ENCODE assay signal across 27 cellular contexts in genomic region chr10:98676895-98677294, GRCh38.
DNase-seq lines count a peak whose midpoint lies in the region; FAIRE-seq and TF ChIP-seq lines count a peak whose summit lies in the region.
"Had no signal": no experiment of that assay in that cellular context is flagged by ENCODE, and none has a peak within 500 bp of the region (broad histone marks: within the 10 kb centered on the region; RNA-seq: fewer than 3 reads in every experiment).

No MANE protein-coding gene starts in this region.

- no peaks in the 10 kb centered on the region for H3K36me3 ChIP-seq in H1 (ENCODE audit: control insufficient read depth in 2 of 4, insufficient read depth in 4 of 4, low read length in 3 of 4)
- H3K36me3 ChIP-seq in SK-N-SH (replicated peaks in 1 of 2; ENCODE audit: control insufficient read depth in 1 of 2, insufficient read depth in 2 of 2, low read length in 1 of 2): no peaks in the 10 kb centered on the region
- H3K36me3 ChIP-seq: esophagus muscularis mucosa, HAP-1, spleen, tibial artery, WERI-Rb-1 had no signal

- no peak for TF ChIP-seq EP300 in H1 (IDR thresholded peaks at IDR 0.05; ENCODE audit: borderline replicate concordance in 1 of 2, low read depth in 2 of 2, low read length in 2 of 2)
- no peak for TF ChIP-seq EP300 in SK-N-SH (IDR thresholded peaks at IDR 0.05; ENCODE audit: borderline replicate concordance in 1 of 2, low read depth in 1 of 2, low read length in 1 of 2)

- peaks cover 42% of the 10 kb centered on the region for H3K4me1 Mint-ChIP-seq in nephron progenitor cell
- H3K4me1 Mint-ChIP-seq: activated naive CD8-positive, alpha-beta T cell treated with anti-CD3 and anti-CD28 coated beads, Interleukin-2, amount 10 ng/mL, durations not matched to agents 7 days and 5 days; activated T-helper 17 cell treated with anti-CD3 and anti-CD28 coated beads, Interleukin-2, amount 50 U/mL, for 72 hours had no signal

- no peak overlapping the region for H2BK20ac ChIP-seq in H1 (ENCODE audit: low read length)

- no peak overlapping the region for H2BK15ac ChIP-seq in H1 (ENCODE audit: low read length)

- H3K4me2 ChIP-seq in H1 (ENCODE audit: insufficient read depth in 1 of 2, low read depth in 2 of 2, low read length in 2 of 2): no peak overlapping the region
- no peak overlapping the region for H3K4me2 ChIP-seq in SK-N-SH

- H3K9me3 Mint-ChIP-seq in nephron progenitor cell: peaks cover 4% of the 10 kb centered on the region
- H3K9me3 Mint-ChIP-seq: activated naive CD8-positive, alpha-beta T cell treated with anti-CD3 and anti-CD28 coated beads, Interleukin-2, amount 10 ng/mL, durations not matched to agents 7 days and 5 days; activated T-helper 17 cell treated with anti-CD3 and anti-CD28 coated beads, Interleukin-2, amount 50 U/mL, for 72 hours; stimulated activated naive CD8-positive, alpha-beta T cell treated with anti-CD3 and anti-CD28 coated beads, Interleukin-15, Interleukin-2, amounts not matched to agents 100 ng/mL and 50 ng/mL, for 24 hours had no signal

- no peak overlapping the region for H4K91ac ChIP-seq in H1 (replicated peaks; ENCODE audit: insufficient read length, low read length)

- no peaks in the 10 kb centered on the region for H4K20me1 ChIP-seq in H1 (replicated peaks in 1 of 2; ENCODE audit: control insufficient read depth in 1 of 2, insufficient read depth in 2 of 2, low read length in 2 of 2)
- no peaks in the 10 kb centered on the region for H4K20me1 ChIP-seq in SK-N-SH (ENCODE audit: insufficient read depth)

- peak in 2 of 3 experiments; percentile 33 to 41; a peak in 2 of 4 replicates for TF ChIP-seq CTCF in H1 (IDR thresholded peaks at IDR 0.05; ENCODE audit: control extremely low read depth in 1 of 3, insufficient read depth in 1 of 3, low read depth in 1 of 3, low read length in 3 of 3)
- TF ChIP-seq CTCF in nephron progenitor cell (IDR thresholded peaks at IDR 0.05): peak; percentile 19
- TF ChIP-seq CTCF in SK-N-SH (IDR thresholded peaks at IDR 0.05): no peak

- CTCF ChIA-PET in H1 (lab: Charles Lee; ENCODE audit: partially characterized antibody): interaction anchor here (0.9 to 2.5 kb wide), 10 partner anchors 10 to 251 kb away, joined by 3 to 7 read pairs (median 4); no protein-coding TSS in a partner anchor
- CTCF ChIA-PET in SK-N-SH (lab: Yijun Ruan, JAX): interaction anchor here (0.7 to 1.2 kb wide), 2 partner anchors 211 to 498 kb away, joined by 3 read pairs; no protein-coding TSS in a partner anchor

- H3K27me3 Mint-ChIP-seq in nephron progenitor cell (ENCODE audit: low read depth, poor library complexity): peaks cover 4% of the 10 kb centered on the region

- peaks cover 0 to 4% (median 0%) of the 10 kb centered on the region in 4 experiments; a peak in 2 of 7 replicates for H3K4me1 ChIP-seq in H1 (replicated peaks in 1 of 4; ENCODE audit: control insufficient read depth in 3 of 4, insufficient read depth in 4 of 4, low read length in 3 of 4)
- H3K4me1 ChIP-seq in SK-N-SH (ENCODE audit: control insufficient read depth in 1 of 2, insufficient read depth in 2 of 2, low read depth in 1 of 2, low read length in 1 of 2): no peaks in the 10 kb centered on the region
- H3K4me1 ChIP-seq: HAP-1, spleen, tibial artery had no signal

- no peak overlapping the region for H2BK12ac ChIP-seq in H1 (ENCODE audit: low read depth, low read length)

- no peak overlapping the region for H4K8ac ChIP-seq in H1 (ENCODE audit: extremely low read depth, insufficient read depth, low read length)

- H3K23ac ChIP-seq in H1 (ENCODE audit: insufficient read length): no peak overlapping the region

- no peak overlapping the region for H3K14ac ChIP-seq in H1 (ENCODE audit: insufficient read length)

- no peak overlapping the region for H3K27ac Mint-ChIP-seq in nephron progenitor cell
- H3K27ac Mint-ChIP-seq: activated naive CD8-positive, alpha-beta T cell treated with anti-CD3 and anti-CD28 coated beads, Interleukin-2, amount 10 ng/mL, durations not matched to agents 7 days and 5 days; activated T-helper 17 cell treated with anti-CD3 and anti-CD28 coated beads, Interleukin-2, amount 50 U/mL, for 72 hours; stimulated activated naive CD8-positive, alpha-beta T cell treated with anti-CD3 and anti-CD28 coated beads, Interleukin-15, Interleukin-2, amounts not matched to agents 100 ng/mL and 50 ng/mL, for 24 hours had no signal

- H3K9me3 ChIP-seq in H1 (ENCODE audit: insufficient read depth in 2 of 2, low read depth in 1 of 2, low read length in 1 of 2) (no peaks in the 10 kb centered on the region), SK-N-SH (no peaks in the 10 kb centered on the region)
- H3K9me3 ChIP-seq: esophagus muscularis mucosa, HAP-1, spleen, tibial artery had no signal

- no peaks in the 10 kb centered on the region for H3K9me2 ChIP-seq in SK-N-SH

- H3K4me3 ChIP-seq in H1 (ENCODE audit: extremely low read depth in 1 of 4, insufficient read depth in 2 of 4, low read depth in 3 of 4, low read length in 4 of 4) (no peak overlapping the region), SK-N-SH (ENCODE audit: low read depth in 2 of 2, low read length in 1 of 2) (no peak overlapping the region)
- H3K4me3 ChIP-seq: esophagus muscularis mucosa, HAP-1, spleen, tibial artery had no signal

- POLR2A ChIA-PET in H1 (lab: Charles Lee; ENCODE audit: partially characterized antibody) (no interaction called here), SK-N-SH (lab: Yijun Ruan, JAX) (no interaction called here)

- H3F3A ChIP-seq in SK-N-SH (replicated peaks; ENCODE audit: insufficient read depth): no peaks in the 10 kb centered on the region

- H3K79me1 ChIP-seq in H1 (ENCODE audit: low read depth, low read length): no peaks in the 10 kb centered on the region

- no peak overlapping the region for H3K4me3 Mint-ChIP-seq in nephron progenitor cell
- H3K4me3 Mint-ChIP-seq: activated naive CD8-positive, alpha-beta T cell treated with anti-CD3 and anti-CD28 coated beads, Interleukin-2, amount 10 ng/mL, durations not matched to agents 7 days and 5 days; activated T-helper 17 cell treated with anti-CD3 and anti-CD28 coated beads, Interleukin-2, amount 50 U/mL, for 72 hours; stimulated activated naive CD8-positive, alpha-beta T cell treated with anti-CD3 and anti-CD28 coated beads, Interleukin-15, Interleukin-2, amounts not matched to agents 100 ng/mL and 50 ng/mL, for 24 hours had no signal

- H3K4ac ChIP-seq in H1 (replicated peaks; ENCODE audit: insufficient read length, low read depth, low read length): no peak overlapping the region

- H3K9ac ChIP-seq in H1 (replicated peaks in 1 of 4; ENCODE audit: extremely low read depth in 1 of 4, low read depth in 3 of 4, low read length in 3 of 4) (no peak overlapping the region), SK-N-SH (no peak overlapping the region)

- H3K18ac ChIP-seq in H1 (ENCODE audit: extremely low read depth, low read length): no peak overlapping the region

- no peaks in the 10 kb centered on the region for H3K27me3 ChIP-seq in H1 (replicated peaks in 1 of 4; ENCODE audit: control insufficient read depth in 3 of 4, extremely low read depth in 1 of 4, insufficient read depth in 3 of 4, low read length in 3 of 4)
- H3K27me3 ChIP-seq in SK-N-SH (ENCODE audit: insufficient read depth): no peaks in the 10 kb centered on the region
- H3K27me3 ChIP-seq: esophagus muscularis mucosa, tibial artery had no signal

- peak; percentile 24 for DNase-seq in ELR (ENCODE audit: low read depth)
- DNase-seq in HT-29 (ENCODE audit: low spot score): peak; percentile 5
- DNase-seq in H1 (ENCODE audit: low read depth in 1 of 2, low spot score in 2 of 2): no peak
- DNase-seq in nephron progenitor cell: no peak
- no peak for DNase-seq in cerebellar nuclear complex (lab: John Stamatoyannopoulos, UW)
- no peak for DNase-seq in SK-N-SH
- no peak for DNase-seq in SHP77 (lab: John Stamatoyannopoulos, UW)
- DNase-seq: activated CD4-positive, alpha-beta T cell treated with anti-CD3 and anti-CD28 coated beads, Interleukin-2, amount 50 U/mL, for 1 hour; activated naive CD8-positive, alpha-beta T cell treated with anti-CD3 and anti-CD28 coated beads, Interleukin-2, amount 10 ng/mL, durations not matched to agents 7 days and 5 days; AML-193; COR-L47; effector CD8-positive, alpha-beta T cell; mammary epithelial cell; NCI-H1092; NCI-H1930; NCI-H2227 treated with DMSO at 0.1 percent for 48 hours; NCI-H748 treated with DMSO at 0.1 percent for 48 hours; retina; spleen; stimulated activated CD4-positive, alpha-beta T cell treated with anti-CD3 and anti-CD28 coated beads, Interleukin-4, amount 100 ng/mL, for 4 hours; tibial artery; WERI-Rb-1 had no signal

- no peaks in the 10 kb centered on the region; the same call in 1 of the 2 replicates for H3K23me2 ChIP-seq in H1 (ENCODE audit: low read depth, low read length)

- no peaks in the 10 kb centered on the region for H3K36me3 Mint-ChIP-seq in nephron progenitor cell (ENCODE audit: low read depth)
- H3K36me3 Mint-ChIP-seq: activated naive CD8-positive, alpha-beta T cell treated with anti-CD3 and anti-CD28 coated beads, Interleukin-2, amount 10 ng/mL, durations not matched to agents 7 days and 5 days had no signal

- TF ChIP-seq RAD21 in H1 (IDR thresholded peaks at IDR 0.05 in 1 of 2, conservative IDR thresholded peaks at IDR 0.05 in 1 of 2; ENCODE audit: low read depth in 2 of 2, low read length in 2 of 2) (0 out of 4 replicates have a peak, but pooled peaks have one; percentile 10), SK-N-SH (IDR thresholded peaks at IDR 0.05; ENCODE audit: low read length) (no peak)

- H3K79me2 ChIP-seq in H1 (ENCODE audit: control insufficient read depth in 1 of 2, insufficient read depth in 2 of 2, low read length in 2 of 2): no peaks in the 10 kb centered on the region
- no peaks in the 10 kb centered on the region for H3K79me2 ChIP-seq in SK-N-SH (ENCODE audit: insufficient read depth)

- H3K27ac ChIP-seq in H1 (ENCODE audit: low read depth, low read length): no peak overlapping the region
- no peak overlapping the region for H3K27ac ChIP-seq in SK-N-SH (ENCODE audit: low read depth in 2 of 2, low read length in 1 of 2)
- H3K27ac ChIP-seq: esophagus muscularis mucosa, spleen, tibial artery, WERI-Rb-1 had no signal

- no peak for FAIRE-seq in H1 (lab: Jason Lieb, UNC)
- FAIRE-seq: HTR-8/SVneo had no signal

- H3K56ac ChIP-seq in H1 (replicated peaks; ENCODE audit: insufficient read length, low read depth, low read length): no peak overlapping the region

- no peak overlapping the region for H2BK120ac ChIP-seq in H1 (replicated peaks; ENCODE audit: low read depth, low read length)

- no peak overlapping the region for H2AFZ ChIP-seq in H1 (ENCODE audit: low read length)
- H2AFZ ChIP-seq in SK-N-SH (ENCODE audit: low read depth): no peak overlapping the region

- no peak overlapping the region for H2AK5ac ChIP-seq in H1 (ENCODE audit: low read depth, low read length)

- TF ChIP-seq POLR2A in H1 (IDR thresholded peaks at IDR 0.05; ENCODE audit: control extremely low read depth in 1 of 2, low read depth in 2 of 2, low read length in 2 of 2): no peak

- no peak overlapping the region for H2BK5ac ChIP-seq in H1 (ENCODE audit: low read depth, low read length)

- H4K5ac ChIP-seq in H1 (ENCODE audit: insufficient read length, low read depth, low read length): no peak overlapping the region

TF ChIP-seq in H1, 55 proteins besides CTCF, POLR2A, EP300 and RAD21 (continues in another document):
- TF ChIP-seq BACH1 (IDR thresholded peaks at IDR 0.05; ENCODE audit: low read length): peak; percentile 36; the same call in 1 of the 2 replicates

TF ChIP-seq in SK-N-SH, 30 proteins besides CTCF, POLR2A, EP300 and RAD21 (continues in another document):
- TF ChIP-seq MEF2A (IDR thresholded peaks at IDR 0.05; ENCODE audit: borderline replicate concordance, low read depth): no peak

Comparison
In these comparisons a context has a peak if more than half of its experiments do, and no peak if none do; other contexts are left out.
1. DNase-seq: peak in ELR (single experiment) and HT-29 (single experiment); none in H1 (0 of 2), nephron progenitor cell (single experiment), cerebellar nuclear complex (0 of 2), SK-N-SH (single experiment) and SHP77 (0 of 2).